Comparison of ENCODE assay signal across 1 cellular context in the genomic region with DNA sequence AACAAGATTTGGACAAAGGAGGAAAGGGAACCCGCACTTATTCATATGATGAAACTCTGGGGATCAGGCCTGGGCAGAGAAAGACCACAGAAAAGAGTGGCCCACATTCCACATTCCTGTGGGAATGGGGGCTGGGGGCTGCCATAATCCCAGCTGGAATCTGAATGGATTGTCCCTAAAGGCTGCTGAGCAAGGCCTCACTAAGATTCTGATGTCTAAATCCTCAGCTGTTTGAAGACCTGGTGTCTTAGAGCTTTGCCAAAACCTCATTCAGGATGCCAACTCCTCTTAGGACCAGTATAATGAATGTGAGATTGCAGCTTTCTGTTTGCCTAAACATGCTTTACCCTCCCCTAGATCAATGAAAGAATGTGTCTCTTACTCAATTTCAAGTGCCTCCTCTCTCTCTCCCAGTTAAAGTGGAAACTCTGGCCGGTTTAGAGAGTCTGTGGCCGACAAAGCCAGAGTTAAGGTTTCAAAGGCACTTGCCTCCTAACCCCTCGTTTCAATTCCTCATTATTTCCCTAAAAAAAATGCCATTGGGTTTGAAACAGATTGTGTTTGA.
TF ChIP-seq lines count a peak whose summit lies in the region.

No MANE protein-coding gene starts in this region.

TF ChIP-seq in A549, 52 proteins besides CTCF, POLR2A, EP300 and RAD21:
- no peak for TF ChIP-seq NFE2L2 (conservative IDR thresholded peaks at IDR 0.05; ENCODE audit: low read length)
- TF ChIP-seq CHD2 (IDR thresholded peaks at IDR 0.05; ENCODE audit: low read length, partially characterized antibody): no peak
- no peak for TF ChIP-seq MAZ (IDR thresholded peaks at IDR 0.05; ENCODE audit: borderline replicate concordance, low read depth, low read length)
- no peak for TF ChIP-seq CHD4 (IDR thresholded peaks at IDR 0.05; ENCODE audit: borderline replicate concordance)
- no peak for TF ChIP-seq MYC (IDR thresholded peaks at IDR 0.05; ENCODE audit: borderline replicate concordance, low read length)
